12 cellular contexts compared by ENCODE assay signal in the genomic region with DNA sequence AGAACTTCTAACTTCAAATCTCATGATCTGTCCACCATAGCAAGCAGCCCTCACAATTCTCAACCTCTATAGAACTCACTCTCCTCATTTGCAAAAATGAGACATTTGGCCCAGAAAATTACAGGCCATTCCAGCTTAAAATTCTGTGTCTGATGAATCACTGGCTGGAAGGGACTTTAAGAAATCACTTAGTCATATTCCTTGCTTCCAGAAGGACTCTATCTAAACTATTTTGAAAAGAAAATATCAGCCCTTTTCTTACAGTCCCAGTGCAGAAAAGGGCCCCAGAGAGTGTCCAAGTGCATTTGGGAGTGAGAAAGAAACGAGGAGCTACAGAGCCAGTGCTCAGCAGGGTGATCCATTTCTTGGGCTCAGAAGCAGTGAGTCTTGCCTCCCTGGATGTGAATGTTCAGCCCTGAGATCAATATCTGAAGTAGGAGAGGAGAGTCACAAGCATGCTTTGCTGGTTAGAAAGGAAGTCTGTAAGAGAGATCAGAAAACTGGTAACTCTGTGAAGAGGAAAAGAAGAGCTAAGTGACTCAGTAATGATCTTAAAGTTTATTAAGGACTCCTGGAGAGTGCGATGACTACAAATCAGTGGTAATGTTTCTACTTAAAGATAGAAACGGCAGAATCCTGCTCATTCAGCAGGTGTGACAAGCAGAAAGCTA.
DNase-seq lines count a peak whose midpoint lies in the region; ATAC-seq, FAIRE-seq and TF ChIP-seq lines count a peak whose summit lies in the region.
"Had no signal": no experiment of that assay in that cellular context is flagged by ENCODE, and none has a peak within 500 bp of the region (broad histone marks: within the 10 kb centered on the region; RNA-seq: fewer than 3 reads in every experiment).

No MANE protein-coding gene starts in this region.

- H3K4me3 ChIP-seq in GM23248 (peak overlapping the region; percentile 26), bronchial epithelial cell (ENCODE audit: low read depth, low read length) (no peak overlapping the region), skeletal muscle tissue (ENCODE audit: low read length in 3 of 3) (no peak overlapping the region)

- no peaks in the 10 kb centered on the region for H3K36me3 Mint-ChIP-seq in glutamatergic neuron (ENCODE audit: unreplicated experiment)
- H3K36me3 Mint-ChIP-seq in CD14-positive monocyte = peaks cover 0 to 2% of the 10 kb centered on the region in 2 donors
- H3K36me3 Mint-ChIP-seq: IgD-negative memory B cell had no signal

- DNase-seq in GM23248 (peak; percentile 89), bronchial epithelial cell (ENCODE audit: low read depth) (peak; percentile 57), islet precursor cell (peak; percentile 69), glutamatergic neuron (no peak), CD14-positive monocyte (ENCODE audit: low spot score) (no peak), NCI-H2081 (lab: John Stamatoyannopoulos, UW) (no peak)
- DNase-seq: endodermal cell, NCI-H510A treated with DMSO at 0.1 percent for 48 hours had no signal

- H3K27ac ChIP-seq in GM23248 (peak overlapping the region; percentile 90), skeletal muscle tissue (ENCODE audit: low read depth, low read length) (peak overlapping the region; percentile 89)

- H3K9me3 Mint-ChIP-seq in glutamatergic neuron (ENCODE audit: unreplicated experiment) = peaks cover 1% of the 10 kb centered on the region
- H3K9me3 Mint-ChIP-seq in CD14-positive monocyte = peaks cover 0 to 8% (median 0%) of the 10 kb centered on the region in 7 donors
- H3K9me3 Mint-ChIP-seq: activated T-helper 17 cell treated with anti-CD3 and anti-CD28 coated beads, Interleukin-2, amount 50 U/mL, for 72 hours; endodermal cell; IgD-negative memory B cell had no signal

- TF ChIP-seq CTCF in bronchial epithelial cell (IDR thresholded peaks at IDR 0.05; ENCODE audit: insufficient read depth, low read length, severe bottlenecking) (no peak), glutamatergic neuron (IDR thresholded peaks at IDR 0.05; ENCODE audit: partially characterized antibody, unreplicated experiment) (no peak), CD14-positive monocyte (IDR thresholded peaks at IDR 0.05) (no peak)

- H3K4me3 Mint-ChIP-seq in glutamatergic neuron (ENCODE audit: unreplicated experiment) (no peak overlapping the region), CD14-positive monocyte (no peak overlapping the region)
- H3K4me3 Mint-ChIP-seq: activated T-helper 17 cell treated with anti-CD3 and anti-CD28 coated beads, Interleukin-2, amount 50 U/mL, for 72 hours; endodermal cell; IgD-negative memory B cell had no signal

- ATAC-seq in GM19397 (IDR thresholded peaks at IDR 0.05; ENCODE audit: unreplicated experiment) = no peak
- ATAC-seq: activated T-helper 17 cell treated with anti-CD3 and anti-CD28 coated beads, Interleukin-2, amount 50 U/mL, for 72 hours had no signal

- in situ Hi-C loops in GM23248 (cut with MboI) = no loop called here

- H3K27me3 ChIP-seq in GM23248 (replicated peaks; ENCODE audit: insufficient read depth) = no peaks in the 10 kb centered on the region; the same call in 1 of the 2 replicates
- no peaks in the 10 kb centered on the region for H3K27me3 ChIP-seq in bronchial epithelial cell (ENCODE audit: control insufficient read depth, insufficient read depth, low read length)
- H3K27me3 ChIP-seq in skeletal muscle tissue (ENCODE audit: control insufficient read depth in 3 of 3, insufficient read depth in 3 of 3, low read length in 3 of 3) = no peaks in the 10 kb centered on the region

- H3K4me1 ChIP-seq in GM23248 (ENCODE audit: insufficient read depth) (peaks cover 49% of the 10 kb centered on the region), skeletal muscle tissue (ENCODE audit: control insufficient read depth in 3 of 3, insufficient read depth in 3 of 3, low read length in 3 of 3) (peaks cover 35 to 56% (median 40%) of the 10 kb centered on the region in 3 donors)

- H4K20me1 ChIP-seq in GM23248 (ENCODE audit: insufficient read depth) = no peaks in the 10 kb centered on the region

- intact Hi-C loops in CD14-positive monocyte (cut with micrococcal nuclease) = no loop called here

- H3K9me3 ChIP-seq in GM23248 (ENCODE audit: low read depth) (no peaks in the 10 kb centered on the region), skeletal muscle tissue (ENCODE audit: control insufficient read depth in 3 of 3, low read length in 3 of 3) (no peaks in the 10 kb centered on the region)

- no peaks in the 10 kb centered on the region for H3K79me2 ChIP-seq in GM23248 (ENCODE audit: insufficient read depth)

- peak overlapping the region; percentile 58 for H3K9ac ChIP-seq in GM23248
- H3K9ac ChIP-seq in skeletal muscle tissue (ENCODE audit: low read depth in 1 of 3, low read length in 3 of 3) = peak overlapping the region in 1 of 3 donors; percentile 8

- 0 to 2% methylated on average over 3 of the region's 3 CpGs for WGBS in GM23248 (ENCODE audit: low coverage in 1 of 2, low lambda C conversion rate in 2 of 2, missing lambda C conversion rate in 2 of 2), 2 experiments

- 0 out of 2 replicates have a peak overlapping the region, but pooled peaks have one; percentile 18 for H2AFZ ChIP-seq in GM23248

- no peaks in the 10 kb centered on the region for H3K9me2 ChIP-seq in GM23248 (ENCODE audit: insufficient read depth)

- H3K27ac Mint-ChIP-seq in glutamatergic neuron (ENCODE audit: unreplicated experiment) = no peak overlapping the region
- H3K27ac Mint-ChIP-seq in CD14-positive monocyte = no peak overlapping the region
- H3K27ac Mint-ChIP-seq: activated T-helper 17 cell treated with anti-CD3 and anti-CD28 coated beads, Interleukin-2, amount 50 U/mL, for 72 hours; endodermal cell; IgD-negative memory B cell had no signal

- peaks cover 52% of the 10 kb centered on the region for H3F3A ChIP-seq in GM23248 (ENCODE audit: insufficient read depth)

- FAIRE-seq in bronchial epithelial cell (lab: Jason Lieb, UNC) = no peak

- H3K4me1 Mint-ChIP-seq in glutamatergic neuron (ENCODE audit: low read depth, unreplicated experiment) (peaks cover 11% of the 10 kb centered on the region), CD14-positive monocyte (peaks cover 9% of the 10 kb centered on the region)
- H3K4me1 Mint-ChIP-seq: activated T-helper 17 cell treated with anti-CD3 and anti-CD28 coated beads, Interleukin-2, amount 50 U/mL, for 72 hours had no signal

- H3K36me3 ChIP-seq in GM23248 (ENCODE audit: low read depth) (no peaks in the 10 kb centered on the region), bronchial epithelial cell (ENCODE audit: control insufficient read depth, insufficient read depth, low read length) (no peaks in the 10 kb centered on the region), skeletal muscle tissue (ENCODE audit: control insufficient read depth in 3 of 3, insufficient read depth in 3 of 3, low read length in 3 of 3) (no peaks in the 10 kb centered on the region)

- H3K27me3 Mint-ChIP-seq in glutamatergic neuron (ENCODE audit: unreplicated experiment) = no peaks in the 10 kb centered on the region
- H3K27me3 Mint-ChIP-seq in CD14-positive monocyte (ENCODE audit: low read depth in 3 of 3) = peaks cover 39 to 49% (median 45%) of the 10 kb centered on the region in 3 donors

- peak overlapping the region; percentile 64 for H3K4me2 ChIP-seq in GM23248 (ENCODE audit: unreplicated experiment)

Comparison
In these comparisons a context has a peak if more than half of its experiments do, and no peak if none do; other contexts are left out.
1. DNase-seq: peak in GM23248 (single experiment), bronchial epithelial cell (single experiment) and islet precursor cell (single experiment); none in glutamatergic neuron (single experiment), CD14-positive monocyte (single experiment) and NCI-H2081 (0 of 2).